8 cellular contexts compared by ENCODE assay signal in genomic region chr20:35093245-35093884, GRCh38. TPM values are rescaled to one million over a fixed set of nuclear protein-coding genes. Genes with fewer than 3 reads are reported as not detected.
A peak's percentile ranks its signal among the peaks of the same experiment; 100 is the strongest.
DNase-seq lines count a peak whose midpoint lies in the region; ATAC-seq and TF ChIP-seq lines count a peak whose summit lies in the region.

No MANE protein-coding gene starts in this region.

- peak overlapping the region; percentile 68 for H2AFZ ChIP-seq in OCI-LY1 (ENCODE audit: low read length)

- H3K27ac ChIP-seq in OCI-LY1 (ENCODE audit: low read depth, low read length, poor library complexity, severe bottlenecking) (no peak overlapping the region), body of pancreas (peak overlapping the region in 3 of 4 donors; percentile 79 to 93 (median 92)), mesendoderm (ENCODE audit: low read depth, low read length) (no peak overlapping the region), thyroid gland (peak overlapping the region; percentile 84 to 95 (median 90))

- H3K9me2 ChIP-seq in OCI-LY1 (ENCODE audit: low read depth, low read length) = no peaks in the 10 kb centered on the region

- H4K5ac ChIP-seq in mesendoderm (ENCODE audit: low read length) = no peak overlapping the region

- H3K36me3 ChIP-seq in OCI-LY1 (ENCODE audit: insufficient read depth, low read length) = no peaks in the 10 kb centered on the region
- H3K36me3 ChIP-seq in body of pancreas (replicated peaks in 1 of 2; ENCODE audit: insufficient read depth in 1 of 2, low read depth in 2 of 2) = no peaks in the 10 kb centered on the region
- no peaks in the 10 kb centered on the region for H3K36me3 ChIP-seq in mesendoderm (ENCODE audit: control insufficient read depth, insufficient read depth, low read length)
- H3K36me3 ChIP-seq in thyroid gland = peaks cover 0 to 6% of the 10 kb centered on the region in 2 donors

- H4K20me1 ChIP-seq in OCI-LY1 (ENCODE audit: insufficient read depth, low read length) = no peaks in the 10 kb centered on the region

- H3K4me1 ChIP-seq in OCI-LY1 (ENCODE audit: insufficient read depth, low read length, severe bottlenecking) = peaks cover 23% of the 10 kb centered on the region
- peaks cover 32% of the 10 kb centered on the region for H3K4me1 ChIP-seq in body of pancreas
- H3K4me1 ChIP-seq in mesendoderm (ENCODE audit: control insufficient read depth, low read depth, low read length) = no peaks in the 10 kb centered on the region
- H3K4me1 ChIP-seq in thyroid gland = peaks cover 16 to 25% of the 10 kb centered on the region in 2 donors

- 72 to 75% methylated on average over 8 of the region's 8 CpGs for WGBS in body of pancreas, 2 donors
- WGBS in mesendoderm (ENCODE audit: extremely low coverage, insufficient coverage, low lambda C conversion rate) = no CpG with 5 or more reads among the region's 8 CpGs
- 76 to 79% methylated on average over 8 of the region's 8 CpGs for WGBS in thyroid gland, 2 donors

- H3K9me3 ChIP-seq in OCI-LY1 (ENCODE audit: low read length) (no peaks in the 10 kb centered on the region), body of pancreas (no peaks in the 10 kb centered on the region), thyroid gland (no peaks in the 10 kb centered on the region)

- peak overlapping the region; percentile 42; the same call in 1 of the 2 replicates for H3K9ac ChIP-seq in OCI-LY1 (ENCODE audit: low read length)
- H3K9ac ChIP-seq in mesendoderm (ENCODE audit: low read length) = peak overlapping the region; percentile 69

- intact Hi-C loops in body of pancreas (cut with DNase I) = no loop called here
- intact Hi-C loops in thyroid gland (cut with DNase I) = loop anchor here (10.0 kb wide), 1 partner anchor 219 kb away; the partner anchor contains the start of genes ACSS2 and GGT7
- intact Hi-C loops in sciatic nerve (cut with DNase I) = loop anchor here (5.0 to 10.0 kb wide), 2 partner anchors 94 to 219 kb away; partner anchors contain the start of genes ACSS2 and GGT7

- no peak overlapping the region for H2BK5ac ChIP-seq in mesendoderm (ENCODE audit: low read length)

- H3K23ac ChIP-seq in mesendoderm (ENCODE audit: low read length) = peak overlapping the region; percentile 7

- H3K4me3 ChIP-seq in OCI-LY1 (ENCODE audit: low read depth, low read length, poor library complexity, severe bottlenecking) (peak overlapping the region; percentile 88), body of pancreas (no peak overlapping the region), mesendoderm (ENCODE audit: low read length) (no peak overlapping the region), thyroid gland (replicated peaks in 1 of 3) (no peak overlapping the region)

- peaks cover 24% of the 10 kb centered on the region for H3K79me2 ChIP-seq in OCI-LY1 (ENCODE audit: insufficient read depth, low read length)
- H3K79me2 ChIP-seq in mesendoderm (ENCODE audit: control insufficient read depth, insufficient read depth, low read length) = peaks cover 25% of the 10 kb centered on the region

- DNase-seq in GM04504 (ENCODE audit: low read depth) (peak; percentile 61), body of pancreas (no peak), mesendoderm (no peak), thyroid gland (no peak), sciatic nerve (ENCODE audit: low spot score) (no peak)

- H3K56ac ChIP-seq in mesendoderm (ENCODE audit: low read length) = peak overlapping the region; percentile 75

- no peak overlapping the region for H4K8ac ChIP-seq in mesendoderm (ENCODE audit: low read depth, low read length)

- no peak for TF ChIP-seq POLR2A in body of pancreas (IDR thresholded peaks at IDR 0.05)
- TF ChIP-seq POLR2A in thyroid gland (IDR thresholded peaks at IDR 0.05) = no peak

- H3K4ac ChIP-seq in mesendoderm (ENCODE audit: low read depth, low read length) = no peak overlapping the region

- no peak for ATAC-seq in body of pancreas
- no peak for ATAC-seq in HG02610 (IDR thresholded peaks at IDR 0.05; ENCODE audit: unreplicated experiment)
- no peak for ATAC-seq in sciatic nerve
- ATAC-seq in GM21723 (IDR thresholded peaks at IDR 0.05; ENCODE audit: unreplicated experiment) = no peak

- no peak overlapping the region for H3K18ac ChIP-seq in mesendoderm (ENCODE audit: low read length)

- no peak overlapping the region for H2AK5ac ChIP-seq in mesendoderm (ENCODE audit: low read length)

- no peak overlapping the region for H2BK15ac ChIP-seq in mesendoderm (replicated peaks; ENCODE audit: low read depth)

- H2BK120ac ChIP-seq in mesendoderm (ENCODE audit: low read depth, low read length) = no peak overlapping the region

- TF ChIP-seq CTCF in OCI-LY1 (IDR thresholded peaks at IDR 0.05; ENCODE audit: low read length) = no peak
- no peak for TF ChIP-seq CTCF in body of pancreas (IDR thresholded peaks at IDR 0.05)
- TF ChIP-seq CTCF in thyroid gland (IDR thresholded peaks at IDR 0.05) = no peak

- H3K79me1 ChIP-seq in mesendoderm (ENCODE audit: low read length) = peaks cover 9% of the 10 kb centered on the region

- H3K4me2 ChIP-seq in OCI-LY1 (ENCODE audit: low read length) (peak overlapping the region; percentile 91), mesendoderm (ENCODE audit: low read length) (no peak overlapping the region)

- H3F3A ChIP-seq in OCI-LY1 (ENCODE audit: insufficient read depth, low read length) = peaks cover 4% of the 10 kb centered on the region; the same call in 1 of the 2 replicates

- H3K27me3 ChIP-seq in OCI-LY1 (ENCODE audit: insufficient read depth, low read length) = no peaks in the 10 kb centered on the region
- H3K27me3 ChIP-seq in body of pancreas = no peaks in the 10 kb centered on the region
- H3K27me3 ChIP-seq in mesendoderm (ENCODE audit: insufficient read depth, low read length, poor library complexity) = no peaks in the 10 kb centered on the region
- H3K27me3 ChIP-seq in thyroid gland = no peaks in the 10 kb centered on the region

RNA-seq across cellular contexts. Expression of gene TRPC4AP, which starts 0.8 kb away (rescaled TPM):
- total RNA-seq in body of pancreas = 10 to 100 TPM; 44.1 to 57.4 TPM
- polyA plus RNA-seq in mesendoderm (2013, experiment 1 of 2) = 40.6 TPM
- 40.7 TPM for polyA plus RNA-seq in mesendoderm (2013, experiment 2 of 2)
- 10 to 100 TPM; 53.3 to 76.8 (median 73.5) TPM for total RNA-seq in thyroid gland
- 50.4 TPM for total RNA-seq in sciatic nerve

RNA-seq across cellular contexts. Expression of gene EDEM2, which starts 53.8 kb away (rescaled TPM):
- total RNA-seq in body of pancreas (10 to 100 TPM; 18.1 to 24.6 TPM), thyroid gland (10 to 100 TPM; 13.7 to 31.0 (median 25.0) TPM), sciatic nerve (15.4 TPM)
- polyA plus RNA-seq in mesendoderm (2013, experiment 1 of 2) = 7.7 TPM
- polyA plus RNA-seq in mesendoderm (2013, experiment 2 of 2) = 7.5 TPM

Comparison
In these comparisons a context has a peak if more than half of its experiments do, and no peak if none do; other contexts are left out.
1. H3K27ac ChIP-seq: peak in body of pancreas (3 of 4) and thyroid gland (3 of 3); none in OCI-LY1 (single experiment) and mesendoderm (single experiment).